In genomic region chr5:100840364-100840763, GRCh38 we compare ENCODE assay signal across 1 cellular context.
TF ChIP-seq lines count a peak whose summit lies in the region.

No MANE protein-coding gene starts in this region.

TF ChIP-seq in WTC11, 78 proteins besides CTCF, POLR2A, EP300 and RAD21 (continued from another document):
- no peak for TF ChIP-seq AR (CRISPR knock-in tag; IDR thresholded peaks at IDR 0.05)
- TF ChIP-seq ZNF219 (CRISPR knock-in tag; IDR thresholded peaks at IDR 0.05; ENCODE audit: borderline replicate concordance), result no peak
- no peak for TF ChIP-seq E2F5 (CRISPR knock-in tag; IDR thresholded peaks at IDR 0.05)
- TF ChIP-seq ZBTB21 (CRISPR knock-in tag; IDR thresholded peaks at IDR 0.05; ENCODE audit: borderline replicate concordance), result no peak
